ENCODE assay signal across 14 cellular contexts in genomic region chr5:159336586-159337290, GRCh38. TPM values are rescaled to one million over a fixed set of nuclear protein-coding genes. Genes with fewer than 3 reads are reported as not detected.
DNase-seq lines count a peak whose midpoint lies in the region; ATAC-seq and TF ChIP-seq lines count a peak whose summit lies in the region.
"Had no signal": no experiment of that assay in that cellular context is flagged by ENCODE, and none has a peak within 500 bp of the region (broad histone marks: within the 10 kb centered on the region; RNA-seq: fewer than 3 reads in every experiment).

No MANE protein-coding gene starts in this region.

- H3K4me1 ChIP-seq in BLaER1 = peaks cover 36% of the 10 kb centered on the region
- peaks cover 23% of the 10 kb centered on the region for H3K4me1 ChIP-seq in CD8-positive, alpha-beta T cell (ENCODE audit: insufficient read depth, low read length)

- no peak overlapping the region for H3K4me3 ChIP-seq in BLaER1
- no peak overlapping the region for H3K4me3 ChIP-seq in CD8-positive, alpha-beta T cell (ENCODE audit: low read depth, low read length)
- H3K4me3 ChIP-seq: SK-N-MC, suprapubic skin had no signal

- H3K9ac ChIP-seq in BLaER1 = no peak overlapping the region

- TF ChIP-seq CTCF in CD8-positive, alpha-beta T cell (IDR thresholded peaks at IDR 0.05) = no peak

- ATAC-seq in CD8-positive, alpha-beta T cell = no peak
- ATAC-seq in T-cell (replicated peaks in 1 of 4) (no peak), memory B cell (ENCODE audit: low read depth) (no peak), HG03571 (IDR thresholded peaks at IDR 0.05; ENCODE audit: unreplicated experiment) (no peak)

- H3K4me3 Mint-ChIP-seq in CD8-positive, alpha-beta T cell = no peak overlapping the region
- H3K4me3 Mint-ChIP-seq in T-cell = peak overlapping the region in 1 of 3 donors; percentile 53
- H3K4me3 Mint-ChIP-seq in memory B cell = peak overlapping the region; percentile 8

- H3K4me1 Mint-ChIP-seq in CD8-positive, alpha-beta T cell (ENCODE audit: low read depth) = peaks cover 44% of the 10 kb centered on the region
- H3K4me1 Mint-ChIP-seq in T-cell = peaks cover 51 to 74% (median 58%) of the 10 kb centered on the region in 3 donors
- peaks cover 51% of the 10 kb centered on the region for H3K4me1 Mint-ChIP-seq in memory B cell

- POLR2A ChIA-PET in CD8-positive, alpha-beta T cell (lab: Charles Lee) = interaction anchor here (0.6 to 2.1 kb wide), 2 partner anchors 12 to 105 kb away, joined by 5 to 6 read pairs; no protein-coding TSS in a partner anchor
- POLR2A ChIA-PET in T-cell (lab: Charles Lee) = no interaction called here

- H3K27me3 ChIP-seq in BLaER1 = no peaks in the 10 kb centered on the region
- H3K27me3 ChIP-seq in CD8-positive, alpha-beta T cell (ENCODE audit: insufficient read depth, low read length) = no peaks in the 10 kb centered on the region
- H3K27me3 ChIP-seq: suprapubic skin had no signal

- H3K36me3 Mint-ChIP-seq in CD8-positive, alpha-beta T cell = no peaks in the 10 kb centered on the region
- H3K36me3 Mint-ChIP-seq in T-cell (no peaks in the 10 kb centered on the region), memory B cell (peaks cover 5% of the 10 kb centered on the region)

- H4K20me1 ChIP-seq in BLaER1 = no peaks in the 10 kb centered on the region

- no peak for DNase-seq in CD8-positive, alpha-beta T cell
- DNase-seq in T-cell (no peak), memory B cell (ENCODE audit: low spot score in 2 of 2) (no peak), NOMO-1 (lab: John Stamatoyannopoulos, UW; ENCODE audit: unreplicated experiment in 2 of 2) (no peak)
- no peak for DNase-seq in effector CD8-positive, alpha-beta T cell (lab: John Stamatoyannopoulos, UW)
- DNase-seq: C1 segment of cervical spinal cord, left ventricle myocardium superior, NCI-H1436, NCI-H446 treated with DMSO at 0.1 percent for 48 hours had no signal

- H3K9me3 Mint-ChIP-seq in CD8-positive, alpha-beta T cell = no peaks in the 10 kb centered on the region
- H3K9me3 Mint-ChIP-seq in T-cell (peaks cover 0 to 8% (median 0%) of the 10 kb centered on the region in 3 donors), memory B cell (peaks cover 2% of the 10 kb centered on the region)

- H3K9me3 ChIP-seq in BLaER1 = no peaks in the 10 kb centered on the region
- H3K9me3 ChIP-seq in CD8-positive, alpha-beta T cell (ENCODE audit: low read length) = no peaks in the 10 kb centered on the region
- H3K9me3 ChIP-seq: suprapubic skin had no signal

- intact Hi-C loops in CD8-positive, alpha-beta T cell (cut with DNase I, micrococcal nuclease) = loop anchor here in 1 of 2 experiments (1.0 to 10.0 kb wide), 3 partner anchors 76 to 1008 kb away; no protein-coding TSS in a partner anchor

- CTCF ChIA-PET in CD8-positive, alpha-beta T cell (lab: Charles Lee) = interaction anchor here (1.0 kb wide), 1 partner anchor 75 kb away, joined by 3 read pairs; no protein-coding TSS in a partner anchor
- CTCF ChIA-PET in T-cell (lab: Charles Lee) = no interaction called here

- no peaks in the 10 kb centered on the region for H3K27me3 Mint-ChIP-seq in CD8-positive, alpha-beta T cell (ENCODE audit: low read depth)
- no peaks in the 10 kb centered on the region for H3K27me3 Mint-ChIP-seq in T-cell
- no peaks in the 10 kb centered on the region for H3K27me3 Mint-ChIP-seq in memory B cell

- H3K36me3 ChIP-seq in BLaER1 = no peaks in the 10 kb centered on the region
- no peaks in the 10 kb centered on the region for H3K36me3 ChIP-seq in CD8-positive, alpha-beta T cell (ENCODE audit: insufficient read depth, low read length)
- H3K36me3 ChIP-seq: suprapubic skin had no signal

- peak overlapping the region; percentile 25; the same call in 1 of the 2 replicates for H3K4me2 ChIP-seq in BLaER1

- no peak overlapping the region for H3K27ac ChIP-seq in BLaER1
- no peak overlapping the region for H3K27ac ChIP-seq in CD8-positive, alpha-beta T cell (ENCODE audit: low read depth, low read length)
- H3K27ac ChIP-seq: SK-N-MC, suprapubic skin had no signal

- H3K27ac Mint-ChIP-seq in CD8-positive, alpha-beta T cell = peak overlapping the region; percentile 58
- peak overlapping the region; percentile 84 to 85 for H3K27ac Mint-ChIP-seq in T-cell
- peak overlapping the region; percentile 99 for H3K27ac Mint-ChIP-seq in memory B cell

RNA-seq across cellular contexts. Expression of gene IL12B, which starts 6.5 kb away (rescaled TPM):
- not detected for total RNA-seq in CD8-positive, alpha-beta T cell
- total RNA-seq in T-cell = not detected
- total RNA-seq: left ventricle myocardium superior, myocyte, suprapubic skin had no signal
